Comparison of ENCODE assay signal across 23 cellular contexts in the genomic region with DNA sequence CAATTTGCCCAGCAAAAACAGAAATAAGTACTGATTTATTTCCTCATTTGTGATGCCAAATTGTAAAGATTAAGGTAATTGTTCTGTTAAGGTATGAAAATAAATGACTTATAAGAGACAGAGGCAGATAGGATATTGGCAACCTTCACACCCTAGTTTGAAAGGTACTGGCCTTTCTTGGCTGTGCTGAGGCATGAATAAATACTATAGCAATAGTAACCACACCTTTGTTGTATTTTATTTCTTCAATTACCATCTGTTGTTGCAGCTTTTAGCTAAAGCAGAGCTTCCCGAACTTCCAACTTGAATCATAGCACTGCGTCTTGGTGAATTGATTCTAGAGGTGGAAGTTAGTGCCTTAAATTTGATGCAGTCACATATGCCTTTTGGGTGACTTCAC. TPM values are rescaled to one million over a fixed set of nuclear protein-coding genes. Genes with fewer than 3 reads are reported as not detected.
DNase-seq lines count a peak whose midpoint lies in the region; ATAC-seq, FAIRE-seq and TF ChIP-seq lines count a peak whose summit lies in the region.
"Had no signal": no experiment of that assay in that cellular context is flagged by ENCODE, and none has a peak within 500 bp of the region (broad histone marks: within the 10 kb centered on the region; RNA-seq: fewer than 3 reads in every experiment).

No MANE protein-coding gene starts in this region.

- intact Hi-C loops in dorsolateral prefrontal cortex (cut with DNase I): no loop called here
- intact Hi-C loops in left colon (cut with DNase I, micrococcal nuclease): no loop called here

- TF ChIP-seq POLR2A in H54 (IDR thresholded peaks at IDR 0.05; ENCODE audit: low read depth, low read length): no peak

- TF ChIP-seq CTCF in dorsolateral prefrontal cortex (IDR thresholded peaks at IDR 0.05 in 54 of 56, conservative IDR thresholded peaks at IDR 0.05 in 2 of 56; ENCODE audit: low read depth in 1 of 56, partially characterized antibody in 56 of 56): no peak

- no peaks in the 10 kb centered on the region for H3K27me3 ChIP-seq in dorsolateral prefrontal cortex
- H3K27me3 ChIP-seq: BLaER1 treated with 17β-estradiol and CSF1 and Interleukin-3, amounts not matched to agents 10 nM and 100 nM had no signal

- H3K9me3 Mint-ChIP-seq in activated CD8-positive, alpha-beta memory T cell treated with anti-CD3 and anti-CD28 coated beads, Interleukin-2, amount 10 ng/mL, durations not matched to agents 7 days and 5 days (ENCODE audit: low read depth): no peaks in the 10 kb centered on the region
- H3K9me3 Mint-ChIP-seq: CD4-positive, alpha-beta T cell; CD8-positive, alpha-beta T cell had no signal

- H3K36me3 Mint-ChIP-seq in activated CD8-positive, alpha-beta memory T cell treated with anti-CD3 and anti-CD28 coated beads, Interleukin-2, amount 10 ng/mL, durations not matched to agents 7 days and 5 days: no peaks in the 10 kb centered on the region
- H3K36me3 Mint-ChIP-seq: CD8-positive, alpha-beta T cell had no signal

- no peaks in the 10 kb centered on the region for H3K4me1 Mint-ChIP-seq in activated CD8-positive, alpha-beta memory T cell treated with anti-CD3 and anti-CD28 coated beads, Interleukin-2, amount 10 ng/mL, durations not matched to agents 7 days and 5 days
- H3K4me1 Mint-ChIP-seq: B cell had no signal

- peak; percentile 85 for ATAC-seq in left colon
- no peak for ATAC-seq in GM19455 (IDR thresholded peaks at IDR 0.05; ENCODE audit: unreplicated experiment)
- no peak for ATAC-seq in activated CD8-positive, alpha-beta memory T cell treated with anti-CD3 and anti-CD28 coated beads, Interleukin-2, amount 10 ng/mL, durations not matched to agents 7 days and 5 days
- ATAC-seq: A549; CD8-positive, alpha-beta T cell had no signal

- no peak overlapping the region for H3K4me3 Mint-ChIP-seq in activated CD8-positive, alpha-beta memory T cell treated with anti-CD3 and anti-CD28 coated beads, Interleukin-2, amount 10 ng/mL, durations not matched to agents 7 days and 5 days
- H3K4me3 Mint-ChIP-seq: B cell; CD4-positive, alpha-beta T cell; CD8-positive, alpha-beta T cell had no signal

- peaks cover 12% of the 10 kb centered on the region for H3K27me3 Mint-ChIP-seq in activated CD8-positive, alpha-beta memory T cell treated with anti-CD3 and anti-CD28 coated beads, Interleukin-2, amount 10 ng/mL, durations not matched to agents 7 days and 5 days
- H3K27me3 Mint-ChIP-seq: B cell; CD4-positive, alpha-beta T cell had no signal

- H3K27ac ChIP-seq in dorsolateral prefrontal cortex (peak overlapping the region in 44 of 59 donors; percentile 3 to 98 (median 52)), substantia nigra (ENCODE audit: low read depth, low read length, poor library complexity, severe bottlenecking) (peak overlapping the region; percentile 6)
- H3K27ac ChIP-seq: 22Rv1, A549, C4-2B had no signal

- H3K4me3 ChIP-seq in dorsolateral prefrontal cortex: no peak overlapping the region
- H3K4me3 ChIP-seq: A549; BLaER1 treated with 17β-estradiol and CSF1 and Interleukin-3, amounts not matched to agents 10 nM and 100 nM had no signal

- CTCF ChIA-PET in activated CD8-positive, alpha-beta memory T cell treated with anti-CD3 and anti-CD28 coated beads, Interleukin-2, amount 10 ng/mL, durations not matched to agents 7 days and 5 days (lab: Charles Lee): no interaction called here

- no peak overlapping the region for H3K27ac Mint-ChIP-seq in activated CD8-positive, alpha-beta memory T cell treated with anti-CD3 and anti-CD28 coated beads, Interleukin-2, amount 10 ng/mL, durations not matched to agents 7 days and 5 days
- H3K27ac Mint-ChIP-seq: B cell; CD4-positive, alpha-beta T cell; CD8-positive, alpha-beta T cell had no signal

- DNase-seq in H54 (ENCODE audit: insufficient read length, low spot score): no peak
- DNase-seq in dorsolateral prefrontal cortex: no peak
- DNase-seq in left colon: no peak
- DNase-seq in substantia nigra (lab: John Stamatoyannopoulos, UW): no peak
- DNase-seq in NCI-H1092 treated with DMSO at 0.1 percent for 48 hours (lab: John Stamatoyannopoulos, UW): no peak
- no peak for DNase-seq in SIG-M5 (lab: John Stamatoyannopoulos, UW)
- no peak for DNase-seq in activated CD8-positive, alpha-beta memory T cell treated with anti-CD3 and anti-CD28 coated beads, Interleukin-2, amount 10 ng/mL, durations not matched to agents 7 days and 5 days
- DNase-seq: AML-193; Caco-2; Calu3; CD4-positive, alpha-beta T cell; CD8-positive, alpha-beta T cell; DMS79 treated with DMSO at 0.1 percent for 48 hours; GF-D8 had no signal

- peak; percentile 15 for FAIRE-seq in H54 (lab: Jason Lieb, UNC)
- FAIRE-seq: A549, D721Med, G401.6, GM12891 had no signal

RNA-seq across cellular contexts. Expression of a gene that starts 55.9 kb away (rescaled TPM):
- total RNA-seq in dorsolateral prefrontal cortex: 100 to 1,000 TPM; 118 to 440 (median 197) TPM
- 10 to 100 TPM; 14.8 to 14.9 TPM for total RNA-seq in left colon
- total RNA-seq in activated CD8-positive, alpha-beta memory T cell treated with anti-CD3 and anti-CD28 coated beads, Interleukin-2, amount 10 ng/mL, durations not matched to agents 7 days and 5 days: under 1 TPM; 0.26 to 0.56 TPM

Comparison
In these comparisons a context has a peak if more than half of its experiments do, and no peak if none do; other contexts are left out.
1. RNA of a gene that starts 55.9 kb away (total RNA-seq): 118 to 440 TPM in dorsolateral prefrontal cortex and 14.8 to 14.9 TPM in left colon; 0.26 to 0.56 TPM in activated CD8-positive, alpha-beta memory T cell treated with anti-CD3 and anti-CD28 coated beads, Interleukin-2, amount 10 ng/mL, durations not matched to agents 7 days and 5 days; every median in the first group is over 10 times any median in the second.